Comparison of ENCODE assay signal across 8 cellular contexts in the genomic region with DNA sequence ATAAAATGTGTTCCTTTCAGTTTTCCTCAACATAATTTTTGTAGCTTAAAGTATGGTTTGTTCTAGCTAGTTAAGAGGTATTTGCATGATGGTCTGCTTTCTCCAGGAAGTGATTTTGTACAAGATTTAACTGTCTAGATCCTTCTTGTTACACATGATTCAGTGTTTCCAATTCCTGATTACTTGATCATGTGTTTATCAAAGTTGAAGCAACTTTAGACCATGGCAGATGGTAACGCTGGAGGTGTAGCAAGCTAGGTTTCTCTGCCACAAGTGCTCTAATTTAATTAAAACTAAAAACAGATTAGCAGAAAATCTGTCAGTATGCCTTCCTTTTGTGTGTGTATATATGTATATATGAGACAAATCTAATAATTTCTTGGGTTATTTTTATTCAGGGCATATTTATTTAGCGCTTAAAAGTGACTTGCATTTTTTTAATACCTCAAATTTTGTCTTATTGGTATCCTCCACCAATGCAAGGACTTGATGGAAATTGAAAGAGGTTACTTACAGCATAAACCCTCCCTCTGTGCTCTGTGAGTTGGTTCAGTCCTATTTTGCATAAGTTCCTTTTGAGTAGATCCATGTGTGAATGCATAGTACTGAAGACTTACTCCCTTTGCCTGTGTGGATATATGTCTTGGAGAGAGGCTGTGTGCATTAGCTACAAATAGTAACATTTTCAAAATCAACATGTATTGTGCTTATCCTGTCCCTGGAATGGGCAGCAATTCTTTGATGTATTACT.
DNase-seq lines count a peak whose midpoint lies in the region; ATAC-seq and TF ChIP-seq lines count a peak whose summit lies in the region.

No MANE protein-coding gene starts in this region.

- H3K9me3 ChIP-seq in iPS-20b (ENCODE audit: insufficient read depth, low read depth, low read length) = no peaks in the 10 kb centered on the region

- DNase-seq in COLO668 (lab: John Stamatoyannopoulos, UW; ENCODE audit: unreplicated experiment) (peak; percentile 74), NAMALWA (ENCODE audit: low spot score) (peak; percentile 79), RPMI8226 (no peak), amygdala (lab: John Stamatoyannopoulos, UW) (no peak)

- H3K27ac ChIP-seq in iPS-20b (ENCODE audit: low read length) = peak overlapping the region; percentile 57

- H3K27me3 ChIP-seq in iPS-20b (ENCODE audit: insufficient read depth, low read length) = no peaks in the 10 kb centered on the region

- H3K36me3 ChIP-seq in iPS-20b (ENCODE audit: insufficient read depth, low read depth, low read length) = no peaks in the 10 kb centered on the region

- H3K4me3 ChIP-seq in iPS-20b (ENCODE audit: low read length) = peak overlapping the region; percentile 64

- H3K4me1 ChIP-seq in iPS-20b (ENCODE audit: insufficient read depth, low read length) = peaks cover 39% of the 10 kb centered on the region

- H3K9ac ChIP-seq in iPS-20b (ENCODE audit: low read depth, low read length) = peak overlapping the region; percentile 50; the same call in 1 of the 2 replicates

- ATAC-seq in SK-N-SH treated with all-trans-retinoic acid at 6 μM for 48 hours (peak; percentile 88), GM21447 (IDR thresholded peaks at IDR 0.05; ENCODE audit: unreplicated experiment) (no peak), GM18870 (IDR thresholded peaks at IDR 0.05; ENCODE audit: unreplicated experiment) (no peak)

TF ChIP-seq in SK-N-SH treated with all-trans-retinoic acid at 6 μM for 48 hours, 23 proteins besides CTCF, POLR2A, EP300 and RAD21:
- 0 out of 2 replicates have a peak, but pooled peaks have one; percentile 6 for TF ChIP-seq ISL1 (CRISPR knock-in tag; IDR thresholded peaks at IDR 0.05)
- no peak for TF ChIP-seq ZC3H10 (CRISPR knock-in tag; IDR thresholded peaks at IDR 0.05)
- TF ChIP-seq SNAI2 (CRISPR knock-in tag; IDR thresholded peaks at IDR 0.05) = no peak

Comparison
In these comparisons a context has a peak if more than half of its experiments do, and no peak if none do; other contexts are left out.
1. DNase-seq: peak in COLO668 (single experiment) and NAMALWA (single experiment); none in RPMI8226 (single experiment) and amygdala (0 of 56).